Comparison of ENCODE assay signal across 1 cellular context in genomic region chr14:75784314-75784686, GRCh38.
TF ChIP-seq lines count a peak whose summit lies in the region.

No MANE protein-coding gene starts in this region.

TF ChIP-seq in SK-N-SH, 30 proteins besides CTCF, POLR2A, EP300 and RAD21 (continued from another document):
- TF ChIP-seq USF2 (IDR thresholded peaks at IDR 0.05; ENCODE audit: borderline replicate concordance, low read depth, low read length): no peak
- TF ChIP-seq FOSL2 (IDR thresholded peaks at IDR 0.05; ENCODE audit: borderline replicate concordance, low read depth): no peak
- no peak for TF ChIP-seq YY1 (IDR thresholded peaks at IDR 0.05; ENCODE audit: low read depth)
- TF ChIP-seq SIN3A (IDR thresholded peaks at IDR 0.05; ENCODE audit: borderline replicate concordance, low read depth, low read length): no peak
TF ChIP-seq in SK-N-SH: peak in this region for 0.
